10 cellular contexts compared by ENCODE assay signal in genomic region chr11:103609117-103610066, GRCh38.
DNase-seq lines count a peak whose midpoint lies in the region; ATAC-seq, FAIRE-seq and TF ChIP-seq lines count a peak whose summit lies in the region.
"Had no signal": no experiment of that assay in that cellular context is flagged by ENCODE, and none has a peak within 500 bp of the region (broad histone marks: within the 10 kb centered on the region; RNA-seq: fewer than 3 reads in every experiment).

No MANE protein-coding gene starts in this region.

- peak overlapping the region; percentile 54 for H2AFZ ChIP-seq in endothelial cell of umbilical vein (ENCODE audit: low read depth, low read length)

- H3K9ac ChIP-seq in endothelial cell of umbilical vein (replicated peaks; ENCODE audit: extremely low read depth, insufficient read depth, low read length): peak overlapping the region; percentile 74

- no peaks in the 10 kb centered on the region for H3K9me1 ChIP-seq in endothelial cell of umbilical vein (replicated peaks; ENCODE audit: control insufficient read depth, extremely low read depth, insufficient read depth, low read length)

- TF ChIP-seq POLR2A in NB4 (IDR thresholded peaks at IDR 0.05; ENCODE audit: extremely low read depth, insufficient read length) (no peak), endothelial cell of umbilical vein (IDR thresholded peaks at IDR 0.05; ENCODE audit: low read depth, low read length) (peak; percentile 43), esophagus muscularis mucosa (IDR thresholded peaks at IDR 0.05; ENCODE audit: low read depth) (no peak)

- H3K27me3 Mint-ChIP-seq in activated CD4-positive, alpha-beta T cell treated with anti-CD3 and anti-CD28 coated beads for 36 hours: peaks cover 7% of the 10 kb centered on the region

- intact Hi-C loops in endothelial cell of umbilical vein (cut with micrococcal nuclease) (loop anchor here (1.0 to 5.0 kb wide), 6 partner anchors 16 to 807 kb away; partner anchors contain the start of gene DCUN1D5), esophagus muscularis mucosa (cut with DNase I) (no loop called here)
- intact Hi-C loops in activated CD4-positive, alpha-beta T cell treated with anti-CD3 and anti-CD28 coated beads for 36 hours (cut with DNase I, micrococcal nuclease): no loop called here

- CTCF ChIA-PET in endothelial cell of umbilical vein (lab: Charles Lee): interaction anchor here (0.6 to 3.0 kb wide), 22 partner anchors 9 to 500 kb away, joined by 3 to 26 read pairs (median 5); partner anchors contain the start of gene DYNC2H1
- CTCF ChIA-PET in activated CD4-positive, alpha-beta T cell treated with anti-CD3 and anti-CD28 coated beads for 36 hours (lab: Charles Lee): no interaction called here

- H3K27me3 ChIP-seq in endothelial cell of umbilical vein (ENCODE audit: control insufficient read depth in 2 of 2, insufficient read depth in 2 of 2, low read length in 2 of 2): no peaks in the 10 kb centered on the region
- no peaks in the 10 kb centered on the region for H3K27me3 ChIP-seq in esophagus muscularis mucosa

- WGBS in esophagus muscularis mucosa: 82% methylated on average over 2 of the region's 2 CpGs

- dilution Hi-C loops in endothelial cell of umbilical vein (cut with MboI; ENCODE audit: extremely low pct_ligation_motif_present, low sequenced_read_pairs): no loop called here

- DNase-seq in NB4 (ENCODE audit: low read depth) (no peak), endothelial cell of umbilical vein (ENCODE audit: low read depth, low spot score) (peak; percentile 89), retinal pigment epithelial cell (ENCODE audit: low read depth) (peak; percentile 89), caudate nucleus (lab: John Stamatoyannopoulos, UW) (no peak), DMS114 treated with DMSO at 0.1 percent for 48 hours (lab: John Stamatoyannopoulos, UW; ENCODE audit: unreplicated experiment) (no peak), esophagus muscularis mucosa (ENCODE audit: extremely low spot score) (no peak)
- DNase-seq in activated CD4-positive, alpha-beta T cell treated with anti-CD3 and anti-CD28 coated beads for 36 hours: no peak
- DNase-seq: erythroblast, NCI-H1048 had no signal

- H3K27ac ChIP-seq in endothelial cell of umbilical vein (ENCODE audit: insufficient read depth, low read depth, low read length) (peak overlapping the region; percentile 99), caudate nucleus (ENCODE audit: low read depth, low read length) (no peak overlapping the region), esophagus muscularis mucosa (replicated peaks in 1 of 4) (no peak overlapping the region)

- peak; percentile 37; the same call in 1 of the 3 replicates for TF ChIP-seq CTCF in GM12872 (IDR thresholded peaks at IDR 0.05; ENCODE audit: insufficient read depth, low read depth, low read length)
- TF ChIP-seq CTCF in NB4 (IDR thresholded peaks at IDR 0.05; ENCODE audit: low read depth, low read length): peak; percentile 27
- TF ChIP-seq CTCF in endothelial cell of umbilical vein (IDR thresholded peaks at IDR 0.05; ENCODE audit: extremely low read depth in 1 of 2, insufficient read depth in 1 of 2, low read depth in 1 of 2, low read length in 2 of 2): peak; percentile 81 to 83
- peak; percentile 93 for TF ChIP-seq CTCF in retinal pigment epithelial cell (conservative IDR thresholded peaks at IDR 0.05; ENCODE audit: low read depth, low read length)
- peak in 1 of 3 experiments; percentile 10 for TF ChIP-seq CTCF in esophagus muscularis mucosa (IDR thresholded peaks at IDR 0.05)

- peaks cover 25% of the 10 kb centered on the region for H3K4me1 ChIP-seq in endothelial cell of umbilical vein (ENCODE audit: control insufficient read depth, extremely low read depth, insufficient read depth, low read length)
- H3K4me1 ChIP-seq in esophagus muscularis mucosa: peaks cover 0 to 4% (median 0%) of the 10 kb centered on the region in 4 donors

- H3K4me3 ChIP-seq in NB4 (ENCODE audit: low read depth, low read length) (no peak overlapping the region), endothelial cell of umbilical vein (replicated peaks in 1 of 3; ENCODE audit: insufficient read depth in 1 of 3, low read depth in 1 of 3, low read length in 3 of 3) (no peak overlapping the region), retinal pigment epithelial cell (ENCODE audit: low read length) (no peak overlapping the region), esophagus muscularis mucosa (no peak overlapping the region)

- no peaks in the 10 kb centered on the region for H3K79me2 ChIP-seq in endothelial cell of umbilical vein (ENCODE audit: control insufficient read depth, insufficient read depth, low read length)

- no peaks in the 10 kb centered on the region for H3K9me3 Mint-ChIP-seq in activated CD4-positive, alpha-beta T cell treated with anti-CD3 and anti-CD28 coated beads for 36 hours (ENCODE audit: low read depth)

- peak; percentile 93 for FAIRE-seq in endothelial cell of umbilical vein (lab: Jason Lieb, UNC)

- POLR2A ChIA-PET in endothelial cell of umbilical vein (lab: Charles Lee): interaction anchor here (0.7 to 1.0 kb wide), 3 partner anchors 11 to 24 kb away, joined by 3 to 5 read pairs (median 5); no protein-coding TSS in a partner anchor
- POLR2A ChIA-PET in activated CD4-positive, alpha-beta T cell treated with anti-CD3 and anti-CD28 coated beads for 36 hours (lab: Charles Lee): no interaction called here

- H3K4me2 ChIP-seq in endothelial cell of umbilical vein (ENCODE audit: insufficient read depth, low read length): peak overlapping the region; percentile 59

- TSS peak; percentile 96 for BruUV-seq in endothelial cell of umbilical vein (replicated peaks; lab: Mats Ljungman, UMichigan)

- no peaks in the 10 kb centered on the region for H3K9me3 ChIP-seq in endothelial cell of umbilical vein (replicated peaks; ENCODE audit: control insufficient read depth, insufficient read depth, low read length)
- H3K9me3 ChIP-seq in esophagus muscularis mucosa: no peaks in the 10 kb centered on the region

- H3K36me3 Mint-ChIP-seq in activated CD4-positive, alpha-beta T cell treated with anti-CD3 and anti-CD28 coated beads for 36 hours (ENCODE audit: low read depth): no peaks in the 10 kb centered on the region

- no peak for ATAC-seq in activated CD4-positive, alpha-beta T cell treated with anti-CD3 and anti-CD28 coated beads for 36 hours

- no peaks in the 10 kb centered on the region for H3K36me3 ChIP-seq in endothelial cell of umbilical vein (ENCODE audit: control insufficient read depth in 2 of 2, extremely low read depth in 1 of 2, insufficient read depth in 2 of 2, low read length in 2 of 2)
- H3K36me3 ChIP-seq in esophagus muscularis mucosa: no peaks in the 10 kb centered on the region

- H3K4me1 Mint-ChIP-seq in activated CD4-positive, alpha-beta T cell treated with anti-CD3 and anti-CD28 coated beads for 36 hours: no peaks in the 10 kb centered on the region

- H4K20me1 ChIP-seq in endothelial cell of umbilical vein (replicated peaks; ENCODE audit: control insufficient read depth, extremely low read depth, insufficient read depth, low read length): no peaks in the 10 kb centered on the region

- no peak overlapping the region for H3K27ac Mint-ChIP-seq in activated CD4-positive, alpha-beta T cell treated with anti-CD3 and anti-CD28 coated beads for 36 hours

- no peak overlapping the region for H3K4me3 Mint-ChIP-seq in activated CD4-positive, alpha-beta T cell treated with anti-CD3 and anti-CD28 coated beads for 36 hours

- TF ChIP-seq EP300 in esophagus muscularis mucosa (IDR thresholded peaks at IDR 0.05): no peak

TF ChIP-seq in endothelial cell of umbilical vein, 7 proteins besides CTCF, POLR2A, EP300 and RAD21:
- TF ChIP-seq JUN (IDR thresholded peaks at IDR 0.05; ENCODE audit: borderline replicate concordance, insufficient read depth, insufficient read length, low read depth): peak; percentile 89
- TF ChIP-seq MYC (IDR thresholded peaks at IDR 0.05; ENCODE audit: low read depth, low read length): no peak
- peak; percentile 44 for TF ChIP-seq GATA2 (IDR thresholded peaks at IDR 0.05; ENCODE audit: insufficient read depth, insufficient read length, low read depth, low read length)
- peak; percentile 91 for TF ChIP-seq POLR2AphosphoS5 (IDR thresholded peaks at IDR 0.05; ENCODE audit: insufficient read depth, low read depth, low read length)
- TF ChIP-seq MAX (IDR thresholded peaks at IDR 0.05; ENCODE audit: insufficient read depth, insufficient read length): no peak
- no peak for TF ChIP-seq EZH2 (IDR thresholded peaks at IDR 0.05; ENCODE audit: borderline replicate concordance, low read depth, low read length, severe bottlenecking)
- TF ChIP-seq FOS (IDR thresholded peaks at IDR 0.05; ENCODE audit: borderline replicate concordance, insufficient read depth, low read length): peak; percentile 83

Comparison
In these comparisons a context has a peak if more than half of its experiments do, and no peak if none do; other contexts are left out.
1. DNase-seq: peak in endothelial cell of umbilical vein (single experiment) and retinal pigment epithelial cell (single experiment); none in NB4 (single experiment), activated CD4-positive, alpha-beta T cell treated with anti-CD3 and anti-CD28 coated beads for 36 hours (single experiment), caudate nucleus (0 of 61), DMS114 treated with DMSO at 0.1 percent for 48 hours (single experiment) and esophagus muscularis mucosa (single experiment).